1 cellular context compared by ENCODE assay signal in genomic region chr17:65617496-65617895, GRCh38.
TF ChIP-seq lines count a peak whose summit lies in the region.

No MANE protein-coding gene starts in this region.

TF ChIP-seq in HepG2, 621 proteins besides CTCF, POLR2A, EP300 and RAD21:
- TF ChIP-seq FOXO4 (CRISPR knock-in tag; conservative IDR thresholded peaks at IDR 0.05), result 0 out of 2 replicates have a peak, but pooled peaks have one; percentile 44
- TF ChIP-seq REST (IDR thresholded peaks at IDR 0.05; ENCODE audit: borderline replicate concordance in 1 of 2, low read depth in 1 of 2, low read length in 2 of 2), result no peak
